Comparison of ENCODE assay signal across 8 cellular contexts in the genomic region with DNA sequence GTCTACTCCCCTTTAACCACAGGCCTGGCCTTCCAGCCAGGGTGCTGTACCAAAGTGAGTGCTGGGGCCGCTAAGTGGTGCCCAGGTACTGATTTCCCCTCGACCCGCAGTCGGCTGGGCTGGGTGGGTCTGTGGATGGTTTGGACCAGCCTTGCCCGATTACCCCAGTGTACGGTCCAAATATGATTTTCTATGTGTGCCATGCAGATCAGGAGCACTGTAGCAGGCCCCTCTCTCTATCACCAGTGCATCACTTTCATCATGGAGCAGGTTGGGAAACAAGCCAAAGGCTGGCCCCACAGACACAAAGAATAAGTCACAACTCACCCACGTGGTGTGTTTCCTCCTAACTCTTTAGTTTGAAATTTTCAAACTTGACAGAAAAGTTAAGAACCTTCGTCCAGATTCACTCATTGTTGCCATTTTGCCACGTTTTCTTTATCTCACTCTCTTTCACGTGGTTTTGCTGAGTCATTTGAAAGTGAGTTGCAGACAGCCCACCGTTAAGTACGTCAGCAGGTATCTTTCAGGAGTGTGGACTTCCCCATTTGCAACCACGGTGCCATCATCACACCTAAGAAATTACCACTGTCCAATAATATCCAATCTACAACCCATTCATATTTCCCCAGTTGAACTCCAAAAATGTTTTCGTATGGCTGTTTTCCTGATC. TPM values are rescaled to one million over a fixed set of nuclear protein-coding genes. Genes with fewer than 3 reads are reported as not detected.
A peak's percentile ranks its signal among the peaks of the same experiment; 100 is the strongest.
DNase-seq lines count a peak whose midpoint lies in the region; ATAC-seq, FAIRE-seq and TF ChIP-seq lines count a peak whose summit lies in the region.

No MANE protein-coding gene starts in this region.

- FAIRE-seq in keratinocyte (lab: Jason Lieb, UNC) = no peak

- no peak for TF ChIP-seq CTCF in keratinocyte (optimal IDR thresholded peaks at IDR 0.05 in 1 of 3, IDR thresholded peaks at IDR 0.05 in 1 of 3, conservative IDR thresholded peaks at IDR 0.05 in 1 of 3; ENCODE audit: extremely low read depth in 1 of 3, insufficient read depth in 2 of 3, low read length in 3 of 3)

- DNase-seq in GM19238 (ENCODE audit: insufficient read length, low spot score) = peak; percentile 46
- peak; percentile 47 for DNase-seq in activated CD4-positive, alpha-beta memory T cell treated with anti-CD3 and anti-CD28 coated beads, Interleukin-2, amount 10 ng/mL, durations not matched to agents 7 days and 5 days
- no peak for DNase-seq in keratinocyte (ENCODE audit: low read depth, low spot score)
- DNase-seq in NCI-H1436 (lab: John Stamatoyannopoulos, UW) = no peak
- DNase-seq in UCSD-AML1 (lab: John Stamatoyannopoulos, UW; ENCODE audit: unreplicated experiment) = no peak
- DNase-seq in NCI-H1092 treated with DMSO at 0.1 percent for 48 hours (lab: John Stamatoyannopoulos, UW) = no peak

- H3K4me1 Mint-ChIP-seq in activated CD4-positive, alpha-beta memory T cell treated with anti-CD3 and anti-CD28 coated beads, Interleukin-2, amount 10 ng/mL, durations not matched to agents 7 days and 5 days = peaks cover 70% of the 10 kb centered on the region

- no peaks in the 10 kb centered on the region for H3K9me3 ChIP-seq in keratinocyte (ENCODE audit: control insufficient read depth, low read depth, low read length)

- H3K36me3 Mint-ChIP-seq in activated CD4-positive, alpha-beta memory T cell treated with anti-CD3 and anti-CD28 coated beads, Interleukin-2, amount 10 ng/mL, durations not matched to agents 7 days and 5 days (ENCODE audit: low read depth) = peaks cover 6% of the 10 kb centered on the region

- H3K27ac Mint-ChIP-seq in activated CD4-positive, alpha-beta memory T cell treated with anti-CD3 and anti-CD28 coated beads, Interleukin-2, amount 10 ng/mL, durations not matched to agents 7 days and 5 days = peak overlapping the region; percentile 43

- ATAC-seq in HG02973 (IDR thresholded peaks at IDR 0.05; ENCODE audit: unreplicated experiment) (peak; percentile 70), GM18519 (IDR thresholded peaks at IDR 0.05; ENCODE audit: low FRiP score, unreplicated experiment) (no peak)

- H3K27me3 ChIP-seq in keratinocyte (ENCODE audit: control insufficient read depth, extremely low read depth, insufficient read depth, low read length) = no peaks in the 10 kb centered on the region

- H3K9me1 ChIP-seq in keratinocyte (ENCODE audit: control insufficient read depth, extremely low read depth, insufficient read depth, low read length) = peaks cover 4% of the 10 kb centered on the region

- no peak overlapping the region for H2AFZ ChIP-seq in keratinocyte (ENCODE audit: control insufficient read depth, low read length)

- POLR2A ChIA-PET in activated CD4-positive, alpha-beta memory T cell treated with anti-CD3 and anti-CD28 coated beads, Interleukin-2, amount 10 ng/mL, durations not matched to agents 7 days and 5 days (lab: Charles Lee) = interaction anchor here (0.6 kb wide), 1 partner anchor 32 kb away, joined by 3 read pairs; no protein-coding TSS in a partner anchor

- no peaks in the 10 kb centered on the region for H3K9me3 Mint-ChIP-seq in activated CD4-positive, alpha-beta memory T cell treated with anti-CD3 and anti-CD28 coated beads, Interleukin-2, amount 10 ng/mL, durations not matched to agents 7 days and 5 days

- no peak overlapping the region for H3K4me2 ChIP-seq in keratinocyte (ENCODE audit: control insufficient read depth, extremely low read depth, insufficient read depth, low read depth, low read length)

- no peak overlapping the region for H3K4me3 Mint-ChIP-seq in activated CD4-positive, alpha-beta memory T cell treated with anti-CD3 and anti-CD28 coated beads, Interleukin-2, amount 10 ng/mL, durations not matched to agents 7 days and 5 days

- H3K27ac ChIP-seq in keratinocyte (ENCODE audit: control insufficient read depth, insufficient read depth, low read length) = peak overlapping the region; percentile 10

- H3K79me2 ChIP-seq in keratinocyte (ENCODE audit: control insufficient read depth, insufficient read depth, low read length) = peaks cover 24% of the 10 kb centered on the region

- H3K27me3 Mint-ChIP-seq in activated CD4-positive, alpha-beta memory T cell treated with anti-CD3 and anti-CD28 coated beads, Interleukin-2, amount 10 ng/mL, durations not matched to agents 7 days and 5 days = no peaks in the 10 kb centered on the region

- peaks cover 38% of the 10 kb centered on the region for H3K4me1 ChIP-seq in keratinocyte (ENCODE audit: control insufficient read depth, extremely low read depth, insufficient read depth, low read length)

- dilution Hi-C loops in keratinocyte (cut with MboI; ENCODE audit: extremely low pct_ligation_motif_present, low sequenced_read_pairs) = no loop called here

- CTCF ChIA-PET in activated CD4-positive, alpha-beta memory T cell treated with anti-CD3 and anti-CD28 coated beads, Interleukin-2, amount 10 ng/mL, durations not matched to agents 7 days and 5 days (lab: Charles Lee) = no interaction called here

- H3K4me3 ChIP-seq in keratinocyte (ENCODE audit: control insufficient read depth in 2 of 3, extremely low read depth in 1 of 3, insufficient read depth in 2 of 3, low read depth in 1 of 3, low read length in 3 of 3) = no peak overlapping the region

- H4K20me1 ChIP-seq in keratinocyte (ENCODE audit: control insufficient read depth, extremely low read depth, insufficient read depth, low read length) = no peaks in the 10 kb centered on the region

- H3K36me3 ChIP-seq in keratinocyte (ENCODE audit: control insufficient read depth in 2 of 2, extremely low read depth in 1 of 2, insufficient read depth in 2 of 2, low read length in 2 of 2) = peaks cover 2 to 6% of the 10 kb centered on the region in 2 experiments

- H3K9ac ChIP-seq in keratinocyte (ENCODE audit: control insufficient read depth, extremely low read depth, insufficient read depth, low read length) = no peak overlapping the region

RNA-seq across cellular contexts. Expression of a gene that starts 37.0 kb away (rescaled TPM):
- total RNA-seq in activated CD4-positive, alpha-beta memory T cell treated with anti-CD3 and anti-CD28 coated beads, Interleukin-2, amount 10 ng/mL, durations not matched to agents 7 days and 5 days = 10 to 100 TPM; 19.4 to 20.7 TPM
- polyA plus RNA-seq in keratinocyte = 3.9 to 5.4 TPM (median 4.5 TPM) in 3 replicates
- polyA plus RNA-seq in keratinocyte (2011; ENCODE audit: low read depth) = 4.9 TPM
- polyA plus RNA-seq in keratinocyte (2011; cell fraction: cytosol; rRNA removed) = 4.8 and 6.2 TPM in 2 replicates
- 15.1 and 18.4 TPM in 2 replicates for polyA plus RNA-seq in keratinocyte (2011; cell fraction: nucleus; rRNA removed)
- polyA plus RNA-seq in keratinocyte (2012; ENCODE audit: low replicate concordance) = 18.9 and 20.7 TPM in 2 replicates
- polyA minus RNA-seq in keratinocyte = 11.3 to 32.5 TPM (median 11.8 TPM) in 3 replicates
- polyA minus RNA-seq in keratinocyte (2011; cell fraction: cytosol; rRNA and poly(A)+ RNA removed) = 12.9 TPM
- polyA minus RNA-seq in keratinocyte (2011; cell fraction: nucleus; rRNA and poly(A)+ RNA removed) = 9.6 and 13.2 TPM in 2 replicates

Comparison
In these comparisons a context has a peak if more than half of its experiments do, and no peak if none do; other contexts are left out.
1. DNase-seq: peak in GM19238 (single experiment) and activated CD4-positive, alpha-beta memory T cell treated with anti-CD3 and anti-CD28 coated beads, Interleukin-2, amount 10 ng/mL, durations not matched to agents 7 days and 5 days (single experiment); none in keratinocyte (single experiment), NCI-H1436 (single experiment), UCSD-AML1 (single experiment) and NCI-H1092 treated with DMSO at 0.1 percent for 48 hours (single experiment).